ENCODE assay signal across 8 cellular contexts in the genomic region with DNA sequence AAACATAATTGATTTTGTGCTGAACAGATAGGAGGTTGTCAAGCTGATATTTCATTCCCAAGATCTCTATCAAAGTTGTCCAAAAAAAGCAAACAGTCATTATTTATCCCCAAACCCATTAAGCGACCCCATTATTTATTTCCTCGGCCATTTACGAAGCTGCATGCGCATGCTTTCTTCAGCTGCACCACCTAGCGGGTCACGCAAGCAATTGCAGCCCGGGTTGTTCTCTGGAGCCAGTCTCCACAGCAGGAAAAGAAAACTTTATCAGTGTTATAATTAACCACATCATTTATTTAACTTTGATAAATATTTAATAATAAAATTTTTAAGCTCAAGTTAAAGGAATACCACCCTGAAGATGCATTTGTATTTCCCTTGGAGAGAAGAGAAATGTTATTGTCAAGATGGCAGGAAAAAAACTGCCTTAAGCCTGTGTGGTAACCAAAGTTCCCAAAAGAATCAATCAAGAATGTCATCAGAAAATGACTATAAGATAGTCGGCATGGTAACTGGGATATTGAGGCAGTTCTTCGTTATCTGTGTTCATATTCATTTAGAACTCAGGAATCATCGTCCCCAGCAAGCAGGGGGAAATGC.
A peak's percentile ranks its signal among the peaks of the same experiment; 100 is the strongest.
DNase-seq lines count a peak whose midpoint lies in the region; ATAC-seq and TF ChIP-seq lines count a peak whose summit lies in the region.

No MANE protein-coding gene starts in this region.

- peak; percentile 88 for TF ChIP-seq CTCF in DND-41 (IDR thresholded peaks at IDR 0.05; ENCODE audit: borderline replicate concordance, extremely low read depth, low read length, poor library complexity, severe bottlenecking)

- H3K9me3 ChIP-seq in DND-41 (ENCODE audit: insufficient read depth, low read length, severe bottlenecking): no peaks in the 10 kb centered on the region
- no peaks in the 10 kb centered on the region for H3K9me3 ChIP-seq in SJSA1 (replicated peaks)

- no peaks in the 10 kb centered on the region for H3K36me3 ChIP-seq in DND-41 (ENCODE audit: insufficient read depth, low read length)
- H3K36me3 ChIP-seq in SJSA1: no peaks in the 10 kb centered on the region

- H4K20me1 ChIP-seq in DND-41 (ENCODE audit: insufficient read depth, low read length): no peaks in the 10 kb centered on the region

- H3K4me1 ChIP-seq in DND-41 (ENCODE audit: insufficient read depth, low read length): peaks cover 7% of the 10 kb centered on the region
- no peaks in the 10 kb centered on the region for H3K4me1 ChIP-seq in SJSA1 (replicated peaks)

- H3K79me2 ChIP-seq in DND-41 (ENCODE audit: insufficient read depth, low read length): no peaks in the 10 kb centered on the region

- H3K4me2 ChIP-seq in DND-41 (ENCODE audit: insufficient read depth, low read length): peak overlapping the region; percentile 22; the same call in 1 of the 2 replicates

- peak overlapping the region; percentile 33; the same call in 1 of the 2 replicates for H3K27ac ChIP-seq in DND-41 (ENCODE audit: low read length)
- H3K27ac ChIP-seq in SJSA1: no peak overlapping the region

- DNase-seq in DND-41 (peak; percentile 58), SJSA1 (ENCODE audit: low read depth in 1 of 2, low spot score in 2 of 2) (peak; percentile 15 to 56), amygdala (lab: John Stamatoyannopoulos, UW) (peak in 29 of 56 donors; percentile 4 to 72 (median 30)), hippocampal formation (lab: John Stamatoyannopoulos, UW) (peak; percentile 34 to 47), GF-D8 (lab: John Stamatoyannopoulos, UW) (no peak)
- peak; percentile 3 to 47 (median 4) for DNase-seq in stimulated activated CD4-positive, alpha-beta T cell treated with anti-CD3 and anti-CD28 coated beads, Interleukin-12 subunit alpha, Interleukin-12 subunit beta, amount 100 ng/mL, for 48 hours (ENCODE audit: low read depth in 2 of 3, low spot score in 1 of 3)

- no peak overlapping the region for H3K4me3 ChIP-seq in DND-41 (ENCODE audit: low read depth in 1 of 2, low read length in 2 of 2)
- no peak overlapping the region for H3K4me3 ChIP-seq in SJSA1

- H3K27me3 ChIP-seq in DND-41 (ENCODE audit: insufficient read depth, low read length, poor library complexity): no peaks in the 10 kb centered on the region
- H3K27me3 ChIP-seq in SJSA1 (replicated peaks): no peaks in the 10 kb centered on the region

- peak overlapping the region; percentile 6; the same call in 1 of the 2 replicates for H2AFZ ChIP-seq in DND-41 (ENCODE audit: low read depth, low read length)

- H3K9ac ChIP-seq in DND-41 (ENCODE audit: low read depth, low read length): no peak overlapping the region

- ATAC-seq in DND-41 (ENCODE audit: insufficient read depth, low read depth) (peak; percentile 85), GM19467 (IDR thresholded peaks at IDR 0.05; ENCODE audit: unreplicated experiment) (peak; percentile 71), HG03565 (IDR thresholded peaks at IDR 0.05; ENCODE audit: unreplicated experiment) (peak; percentile 88)
